27 cellular contexts compared by ENCODE assay signal in genomic region chr15:88075102-88075501, GRCh38.
DNase-seq lines count a peak whose midpoint lies in the region; ATAC-seq, FAIRE-seq and TF ChIP-seq lines count a peak whose summit lies in the region.
"Had no signal": no experiment of that assay in that cellular context is flagged by ENCODE, and none has a peak within 500 bp of the region (broad histone marks: within the 10 kb centered on the region; RNA-seq: fewer than 3 reads in every experiment).

No MANE protein-coding gene starts in this region.

- no peak overlapping the region for H4K12ac ChIP-seq in trophoblast cell (ENCODE audit: low read depth, low read length)

- no peaks in the 10 kb centered on the region for H3K79me2 ChIP-seq in H9 (ENCODE audit: insufficient read depth, low read length)
- no peaks in the 10 kb centered on the region for H3K79me2 ChIP-seq in H1 (ENCODE audit: control insufficient read depth in 1 of 2, insufficient read depth in 2 of 2, low read length in 2 of 2)
- no peaks in the 10 kb centered on the region for H3K79me2 ChIP-seq in trophoblast cell (ENCODE audit: control insufficient read depth, insufficient read depth, low read length, poor library complexity)

- H3K56ac ChIP-seq in H9 (ENCODE audit: insufficient read length, low read depth, low read length) (no peak overlapping the region), H1 (replicated peaks; ENCODE audit: insufficient read length, low read depth, low read length) (no peak overlapping the region)

- ATAC-seq in A549 (no peak), GM18498 (IDR thresholded peaks at IDR 0.05; ENCODE audit: unreplicated experiment) (no peak), GM19452 (IDR thresholded peaks at IDR 0.05; ENCODE audit: unreplicated experiment) (no peak)
- ATAC-seq: CD8-positive, alpha-beta T cell; GM12878 had no signal

- no peak overlapping the region for H3K18ac ChIP-seq in H9 (ENCODE audit: insufficient read length, low read depth, low read length)
- no peak overlapping the region for H3K18ac ChIP-seq in H1 (ENCODE audit: extremely low read depth, low read length)
- no peak overlapping the region for H3K18ac ChIP-seq in trophoblast cell (ENCODE audit: low read length)

- H3K36me3 ChIP-seq in H1 (ENCODE audit: control insufficient read depth in 2 of 4, insufficient read depth in 4 of 4, low read length in 3 of 4) = no peaks in the 10 kb centered on the region
- no peaks in the 10 kb centered on the region for H3K36me3 ChIP-seq in trophoblast cell (ENCODE audit: control insufficient read depth in 1 of 2, insufficient read depth in 2 of 2, low read length in 2 of 2)
- H3K36me3 ChIP-seq: BLaER1 treated with 17β-estradiol and CSF1 and Interleukin-3, amounts not matched to agents 10 nM and 100 nM had no signal

- H3K27me3 ChIP-seq in H9 (ENCODE audit: insufficient read depth, low read length) = no peaks in the 10 kb centered on the region
- no peaks in the 10 kb centered on the region for H3K27me3 ChIP-seq in H1 (replicated peaks in 1 of 4; ENCODE audit: control insufficient read depth in 3 of 4, extremely low read depth in 1 of 4, insufficient read depth in 3 of 4, low read length in 3 of 4)
- no peaks in the 10 kb centered on the region for H3K27me3 ChIP-seq in trophoblast cell (ENCODE audit: insufficient read depth, low read length)
- H3K27me3 ChIP-seq: BLaER1 treated with 17β-estradiol and CSF1 and Interleukin-3, amounts not matched to agents 10 nM and 100 nM had no signal

- H3K27ac ChIP-seq in A549 (no peak overlapping the region), H9 (ENCODE audit: insufficient read length, low read depth, low read length) (no peak overlapping the region), H1 (ENCODE audit: low read depth, low read length) (no peak overlapping the region), trophoblast cell (ENCODE audit: low read depth, low read length) (no peak overlapping the region)
- H3K27ac ChIP-seq: BLaER1 treated with 17β-estradiol and CSF1 and Interleukin-3, amounts not matched to agents 10 nM and 100 nM; C4-2B had no signal

- no peaks in the 10 kb centered on the region for H3K9me3 ChIP-seq in A549
- no peaks in the 10 kb centered on the region for H3K9me3 ChIP-seq in H9 (ENCODE audit: control insufficient read depth, low read depth, low read length)
- H3K9me3 ChIP-seq in H1 (ENCODE audit: insufficient read depth in 2 of 2, low read depth in 1 of 2, low read length in 1 of 2) = no peaks in the 10 kb centered on the region
- no peaks in the 10 kb centered on the region for H3K9me3 ChIP-seq in trophoblast cell (ENCODE audit: insufficient read depth, low read depth, low read length)
- H3K9me3 ChIP-seq: BLaER1 treated with 17β-estradiol and CSF1 and Interleukin-3, amounts not matched to agents 10 nM and 100 nM; Caco-2 had no signal

- 0 out of 2 replicates have a peak overlapping the region, but pooled peaks have one; percentile 75 for H2BK15ac ChIP-seq in H9 (ENCODE audit: low read depth, low read length)
- no peak overlapping the region for H2BK15ac ChIP-seq in H1 (ENCODE audit: low read length)

- TF ChIP-seq RAD21 in A549 (conservative IDR thresholded peaks at IDR 0.05 in 1 of 2, IDR thresholded peaks at IDR 0.05 in 1 of 2) = no peak
- TF ChIP-seq RAD21 in H1 (IDR thresholded peaks at IDR 0.05 in 1 of 2, conservative IDR thresholded peaks at IDR 0.05 in 1 of 2; ENCODE audit: low read depth in 2 of 2, low read length in 2 of 2) = no peak

- H3K4me2 ChIP-seq in A549 (no peak overlapping the region), H9 (ENCODE audit: insufficient read depth, insufficient read length, low read length) (no peak overlapping the region), H1 (ENCODE audit: insufficient read depth in 1 of 2, low read depth in 2 of 2, low read length in 2 of 2) (no peak overlapping the region), trophoblast cell (ENCODE audit: low read length) (no peak overlapping the region)
- H3K4me2 ChIP-seq: BLaER1 treated with 17β-estradiol and CSF1 and Interleukin-3, amounts not matched to agents 10 nM and 100 nM had no signal

- H2BK120ac ChIP-seq in H9 (ENCODE audit: low read depth, low read length, poor library complexity, severe bottlenecking) (no peak overlapping the region), H1 (replicated peaks; ENCODE audit: low read depth, low read length) (no peak overlapping the region), trophoblast cell (ENCODE audit: insufficient read depth, low read length, poor library complexity) (no peak overlapping the region)

- 31% methylated on average over 6 of the region's 6 CpGs for WGBS in A549 (ENCODE audit: missing lambda C conversion rate)
- no CpG with 5 or more reads among the region's 6 CpGs for WGBS in H9 (ENCODE audit: extremely low coverage, insufficient read length, low lambda C conversion rate)
- WGBS in H1 (ENCODE audit: extremely low coverage in 1 of 2, insufficient coverage in 1 of 2, insufficient read length in 1 of 2, insufficient replicate concordance in 2 of 2, low coverage in 1 of 2, low lambda C conversion rate in 2 of 2, missing lambda C conversion rate in 1 of 2), 2 experiments = 88% methylated on average over 6 of the region's 6 CpGs; no CpG with 5 or more reads in 1 of the 2 experiments
- no CpG with 5 or more reads among the region's 6 CpGs for WGBS in trophoblast cell (ENCODE audit: extremely low coverage, insufficient coverage, insufficient read length)

- no peak overlapping the region for H3K9ac ChIP-seq in H9 (ENCODE audit: extremely low read depth, insufficient read length, low read length)
- H3K9ac ChIP-seq in H1 (replicated peaks in 1 of 4; ENCODE audit: extremely low read depth in 1 of 4, low read depth in 3 of 4, low read length in 3 of 4) = no peak overlapping the region
- H3K9ac ChIP-seq in trophoblast cell (ENCODE audit: low read length) = no peak overlapping the region
- H3K9ac ChIP-seq: BLaER1 treated with 17β-estradiol and CSF1 and Interleukin-3, amounts not matched to agents 10 nM and 100 nM had no signal

- H3K36me3 Mint-ChIP-seq in H9 (ENCODE audit: insufficient read depth in 1 of 3, low read depth in 3 of 3) = no peaks in the 10 kb centered on the region; a peak in 1 of 7 replicates
- H3K36me3 Mint-ChIP-seq: CD8-positive, alpha-beta T cell had no signal

- TF ChIP-seq POLR2A in A549 (IDR thresholded peaks at IDR 0.05; ENCODE audit: low read length) (peak; percentile 6; the same call in 1 of the 2 replicates), H1 (IDR thresholded peaks at IDR 0.05; ENCODE audit: control extremely low read depth in 1 of 2, low read depth in 2 of 2, low read length in 2 of 2) (no peak)

- H3K4me3 ChIP-seq in A549 = no peak overlapping the region
- no peak overlapping the region for H3K4me3 ChIP-seq in H1 (ENCODE audit: extremely low read depth in 1 of 4, insufficient read depth in 2 of 4, low read depth in 3 of 4, low read length in 4 of 4)
- peak overlapping the region; percentile 44 for H3K4me3 ChIP-seq in trophoblast cell (ENCODE audit: low read depth, low read length)
- H3K4me3 ChIP-seq: BLaER1 treated with 17β-estradiol and CSF1 and Interleukin-3, amounts not matched to agents 10 nM and 100 nM; GM12878 had no signal

- H3K4me1 ChIP-seq in A549 (no peaks in the 10 kb centered on the region), H9 (ENCODE audit: insufficient read depth, low read length) (peaks cover 2% of the 10 kb centered on the region; the same call in 1 of the 2 replicates), H1 (replicated peaks in 1 of 4; ENCODE audit: control insufficient read depth in 3 of 4, insufficient read depth in 4 of 4, low read length in 3 of 4) (peaks cover 0 to 9% (median 4%) of the 10 kb centered on the region in 4 experiments; a peak in 4 of 7 replicates), trophoblast cell (ENCODE audit: control insufficient read depth in 1 of 2, insufficient read depth in 2 of 2, low read length in 2 of 2) (peaks cover 2 to 10% of the 10 kb centered on the region in 2 experiments)
- H3K4me1 ChIP-seq: Caco-2 had no signal

- no peak overlapping the region for H3K4me3 Mint-ChIP-seq in H9
- H3K4me3 Mint-ChIP-seq: B cell; CD4-positive, alpha-beta T cell; CD8-positive, alpha-beta T cell had no signal

- DNase-seq in A549 (ENCODE audit: low read depth in 1 of 2, low spot score in 1 of 2) = no peak
- DNase-seq in H9 = no peak
- no peak for DNase-seq in H1 (ENCODE audit: low read depth in 1 of 2, low spot score in 2 of 2)
- DNase-seq in trophoblast cell = no peak
- no peak for DNase-seq in GOT3 (lab: John Stamatoyannopoulos, UW)
- DNase-seq in activated naive CD4-positive, alpha-beta T cell treated with Interleukin-2 at 50 U/mL for 16 hours = no peak
- DNase-seq: 8988T; AML-193; Caco-2; Calu3; CD4-positive, alpha-beta T cell; CD8-positive, alpha-beta T cell; DMS53; DMS79; DND-41; EL; GDM1 had no signal

- no peak overlapping the region for H4K91ac ChIP-seq in H9 (ENCODE audit: insufficient read length, low read depth, low read length)
- H4K91ac ChIP-seq in H1 (replicated peaks; ENCODE audit: insufficient read length, low read length) = no peak overlapping the region
- H4K91ac ChIP-seq in trophoblast cell (ENCODE audit: low read depth, low read length) = no peak overlapping the region

- no peak overlapping the region for H3T11ph ChIP-seq in H9 (ENCODE audit: low read length)

- H3K4ac ChIP-seq in H9 (ENCODE audit: low read depth, low read length) = no peak overlapping the region
- no peak overlapping the region for H3K4ac ChIP-seq in H1 (replicated peaks; ENCODE audit: insufficient read length, low read depth, low read length)
- no peak overlapping the region for H3K4ac ChIP-seq in trophoblast cell (ENCODE audit: low read depth, low read length)

- TF ChIP-seq CTCF in A549 (IDR thresholded peaks at IDR 0.05) (no peak), H9 (conservative IDR thresholded peaks at IDR 0.05) (no peak), H1 (IDR thresholded peaks at IDR 0.05; ENCODE audit: control extremely low read depth in 1 of 3, insufficient read depth in 1 of 3, low read depth in 1 of 3, low read length in 3 of 3) (no peak)

- H4K20me1 ChIP-seq in H9 (ENCODE audit: control insufficient read depth, insufficient read depth, insufficient read length) (no peaks in the 10 kb centered on the region), H1 (replicated peaks in 1 of 2; ENCODE audit: control insufficient read depth in 1 of 2, insufficient read depth in 2 of 2, low read length in 2 of 2) (no peaks in the 10 kb centered on the region)
- H4K20me1 ChIP-seq: BLaER1 treated with 17β-estradiol and CSF1 and Interleukin-3, amounts not matched to agents 10 nM and 100 nM had no signal

- H3K23me2 ChIP-seq in H9 (ENCODE audit: insufficient read length, low read depth, low read length, poor library complexity, severe bottlenecking) (no peaks in the 10 kb centered on the region), H1 (ENCODE audit: low read depth, low read length) (no peaks in the 10 kb centered on the region)

- H3K14ac ChIP-seq in H9 (ENCODE audit: insufficient read depth, low read length) (0 out of 2 replicates have a peak overlapping the region, but pooled peaks have one; percentile 29), H1 (ENCODE audit: insufficient read length) (no peak overlapping the region), trophoblast cell (ENCODE audit: low read length) (no peak overlapping the region)

- H4K8ac ChIP-seq in H9 (replicated peaks; ENCODE audit: insufficient read length, low read depth, low read length) (no peak overlapping the region), H1 (ENCODE audit: extremely low read depth, insufficient read depth, low read length) (no peak overlapping the region), trophoblast cell (ENCODE audit: low read depth, low read length) (no peak overlapping the region)

- peak overlapping the region in 1 of 3 experiments; percentile 68; a peak in 2 of 7 replicates for H3K27ac Mint-ChIP-seq in H9
- H3K27ac Mint-ChIP-seq: B cell; CD4-positive, alpha-beta T cell; CD8-positive, alpha-beta T cell had no signal

- no peaks in the 10 kb centered on the region for H3K9me3 Mint-ChIP-seq in H9
- H3K9me3 Mint-ChIP-seq: CD4-positive, alpha-beta T cell; CD8-positive, alpha-beta T cell had no signal

- no peak overlapping the region for H2AFZ ChIP-seq in H9 (ENCODE audit: low read length)
- no peak overlapping the region for H2AFZ ChIP-seq in H1 (ENCODE audit: low read length)
- no peak overlapping the region for H2AFZ ChIP-seq in trophoblast cell (ENCODE audit: insufficient read depth, low read length, poor library complexity)

- H2AK5ac ChIP-seq in H9 (ENCODE audit: insufficient read length, low read length) = no peak overlapping the region
- H2AK5ac ChIP-seq in H1 (ENCODE audit: low read depth, low read length) = no peak overlapping the region
- H2AK5ac ChIP-seq in trophoblast cell (ENCODE audit: low read length) = no peak overlapping the region

- H4K5ac ChIP-seq in H9 (ENCODE audit: insufficient read length, low read depth, low read length) (no peak overlapping the region), H1 (ENCODE audit: insufficient read length, low read depth, low read length) (no peak overlapping the region)

- H3K27me3 Mint-ChIP-seq in H9 (ENCODE audit: low read depth) = no peaks in the 10 kb centered on the region; the same call in 1 of the 2 replicates
- H3K27me3 Mint-ChIP-seq: B cell; CD4-positive, alpha-beta T cell had no signal

- H2BK12ac ChIP-seq in H9 (ENCODE audit: insufficient read length, low read depth, low read length) = no peak overlapping the region
- peak overlapping the region; percentile 81; the same call in 1 of the 2 replicates for H2BK12ac ChIP-seq in H1 (ENCODE audit: low read depth, low read length)
- H2BK12ac ChIP-seq in trophoblast cell (ENCODE audit: low read length) = no peak overlapping the region

- TF ChIP-seq EP300 in A549 (IDR thresholded peaks at IDR 0.05) = no peak
- no peak for TF ChIP-seq EP300 in H1 (IDR thresholded peaks at IDR 0.05; ENCODE audit: borderline replicate concordance in 1 of 2, low read depth in 2 of 2, low read length in 2 of 2)

- H3K4me1 Mint-ChIP-seq in H9 = peaks cover 36 to 40% of the 10 kb centered on the region in 2 experiments
- H3K4me1 Mint-ChIP-seq: B cell had no signal

- H2BK5ac ChIP-seq in H9 (ENCODE audit: insufficient read length, low read length) (no peak overlapping the region), H1 (ENCODE audit: low read depth, low read length) (no peak overlapping the region), trophoblast cell (ENCODE audit: low read depth, low read length, poor library complexity) (no peak overlapping the region)

- H2BK20ac ChIP-seq in H9 (ENCODE audit: low read depth, low read length, poor library complexity, severe bottlenecking) = no peak overlapping the region
- H2BK20ac ChIP-seq in H1 (ENCODE audit: low read length) = no peak overlapping the region

- H3K23ac ChIP-seq in H9 (ENCODE audit: insufficient read length, low read depth, low read length) = no peak overlapping the region
- no peak overlapping the region for H3K23ac ChIP-seq in H1 (ENCODE audit: insufficient read length)
- H3K23ac ChIP-seq in trophoblast cell (ENCODE audit: low read length) = no peak overlapping the region

- POLR2A ChIA-PET in A549 (lab: Yijun Ruan, JAX) = no interaction called here
- POLR2A ChIA-PET in H1 (lab: Charles Lee; ENCODE audit: partially characterized antibody) = no interaction called here

- FAIRE-seq in A549 (lab: Jason Lieb, UNC) (no peak), H1 (lab: Jason Lieb, UNC) (no peak)
- FAIRE-seq: A204.1, D721Med, GM12878, GM12892, GM19239 had no signal

- no peaks in the 10 kb centered on the region for H3K79me1 ChIP-seq in H9 (ENCODE audit: insufficient read depth, low read depth, low read length, poor library complexity, severe bottlenecking)
- H3K79me1 ChIP-seq in H1 (ENCODE audit: low read depth, low read length) = no peaks in the 10 kb centered on the region
- no peaks in the 10 kb centered on the region for H3K79me1 ChIP-seq in trophoblast cell (ENCODE audit: low read length)

- CTCF ChIA-PET in A549 (lab: Yijun Ruan, JAX) (interaction anchor here (1.5 kb wide), 1 partner anchor 10 kb away, joined by 6 read pairs; no protein-coding TSS in a partner anchor), H1 (lab: Charles Lee; ENCODE audit: partially characterized antibody) (interaction anchor here (2.7 kb wide), 1 partner anchor 47 kb away, joined by 8 read pairs; no protein-coding TSS in a partner anchor)

Comparison
In these comparisons a context has a peak if more than half of its experiments do, and no peak if none do; other contexts are left out.
1. Of the 18 proteins assayed by ChIP-seq in both H1 and A549: peak only in H1: none; only in A549: POLR2A; in both: none; in neither: 17.